1 cellular context compared by ENCODE assay signal in genomic region chr3:50190921-50191660, GRCh38.
TF ChIP-seq lines count a peak whose summit lies in the region.

GNAT1 (plus strand) TSS chr3:50191610; CDS start chr3:50191726, 116 bp downstream.

TF ChIP-seq in H1, 55 proteins besides CTCF, POLR2A, EP300 and RAD21:
- no peak for TF ChIP-seq CHD1 (IDR thresholded peaks at IDR 0.05; ENCODE audit: low read depth, low read length)
- TF ChIP-seq SP1 (IDR thresholded peaks at IDR 0.05; ENCODE audit: low read depth, low read length), result no peak
- TF ChIP-seq HDAC6 (IDR thresholded peaks at IDR 0.05; ENCODE audit: low read depth, low read length), result no peak
- TF ChIP-seq GABPA (IDR thresholded peaks at IDR 0.05; ENCODE audit: borderline replicate concordance, insufficient read depth, low read length), result no peak
- TF ChIP-seq MAFK (IDR thresholded peaks at IDR 0.05; ENCODE audit: low read depth, low read length), result no peak
- no peak for TF ChIP-seq POU5F1 (IDR thresholded peaks at IDR 0.05; ENCODE audit: low read depth, low read length)
- no peak for TF ChIP-seq ZNF274 (IDR thresholded peaks at IDR 0.05; ENCODE audit: borderline replicate concordance, extremely low read depth, low read length)
- TF ChIP-seq SIN3A (conservative IDR thresholded peaks at IDR 0.05 in 1 of 2, IDR thresholded peaks at IDR 0.05 in 1 of 2; ENCODE audit: low read depth in 1 of 2, low read length in 2 of 2), result no peak
- TF ChIP-seq TEAD4 (IDR thresholded peaks at IDR 0.05; ENCODE audit: low read depth, low read length), result no peak
- no peak for TF ChIP-seq NANOG (IDR thresholded peaks at IDR 0.05; ENCODE audit: insufficient read depth, low read depth, low read length, poor library complexity, severe bottlenecking)
- no peak for TF ChIP-seq RBBP5 (IDR thresholded peaks at IDR 0.05; ENCODE audit: borderline replicate concordance, low read depth, low read length)
- TF ChIP-seq FOSL1 (IDR thresholded peaks at IDR 0.05; ENCODE audit: insufficient read depth, low read depth, low read length), result no peak
- TF ChIP-seq RNF2 (IDR thresholded peaks at IDR 0.05; ENCODE audit: borderline replicate concordance, low read depth, low read length, missing control alignments, poor library complexity, severe bottlenecking), result no peak
- no peak for TF ChIP-seq RXRA (IDR thresholded peaks at IDR 0.05; ENCODE audit: insufficient read depth, low read depth, low read length)
- no peak for TF ChIP-seq CHD2 (IDR thresholded peaks at IDR 0.05; ENCODE audit: low read length)
- no peak for TF ChIP-seq SUZ12 (IDR thresholded peaks at IDR 0.05; ENCODE audit: low read length)
- no peak for TF ChIP-seq SRF (IDR thresholded peaks at IDR 0.05; ENCODE audit: low read depth, low read length)
- TF ChIP-seq EZH2 (IDR thresholded peaks at IDR 0.05; ENCODE audit: low read depth, low read length, severe bottlenecking), result no peak
